8 cellular contexts compared by ENCODE assay signal in the genomic region with DNA sequence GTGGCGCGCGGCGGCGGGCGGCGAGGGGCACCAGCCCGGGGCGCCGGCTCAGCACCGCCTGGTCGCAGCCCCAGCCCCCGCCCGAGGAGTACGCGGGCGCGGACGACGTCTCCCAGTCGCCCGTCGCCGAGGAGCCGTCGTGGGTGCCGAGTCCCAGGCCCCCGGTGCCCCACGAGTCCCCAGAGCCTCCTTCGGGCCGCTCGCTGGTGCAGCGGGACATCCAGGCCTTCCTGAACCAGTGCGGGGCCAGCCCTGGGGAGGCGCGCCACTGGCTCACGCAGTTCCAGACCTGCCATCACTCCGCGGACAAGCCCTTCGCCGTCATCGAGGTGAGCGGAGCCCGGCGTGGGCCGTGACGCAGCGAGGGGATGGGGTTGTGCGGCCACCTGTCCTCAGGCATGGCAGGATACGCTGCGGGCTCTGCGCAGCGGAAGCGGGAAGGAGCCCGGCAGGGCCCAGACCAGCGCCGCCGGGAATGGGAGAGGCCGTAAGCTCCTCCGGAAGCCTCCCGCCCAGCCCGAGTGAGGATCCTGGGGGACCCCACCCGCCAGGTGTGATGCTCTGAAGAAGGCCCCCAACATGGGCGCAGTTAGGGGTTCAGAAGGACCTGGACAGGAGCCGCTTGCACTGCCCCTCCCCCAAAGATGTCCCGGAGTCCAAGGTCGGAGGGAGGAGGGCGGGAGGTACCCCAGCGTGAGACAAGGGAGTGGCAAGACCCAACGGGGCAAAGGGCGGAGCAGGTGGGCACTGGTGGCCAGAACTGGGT. TPM values are rescaled to one million over a fixed set of nuclear protein-coding genes. Genes with fewer than 3 reads are reported as not detected.
A peak's percentile ranks its signal among the peaks of the same experiment; 100 is the strongest.
DNase-seq lines count a peak whose midpoint lies in the region; ATAC-seq and TF ChIP-seq lines count a peak whose summit lies in the region.

No MANE protein-coding gene starts in this region.

- POLR2A ChIA-PET in Panc1 (lab: Charles Lee), result no interaction called here

- BruUV-seq in Panc1 (replicated peaks; lab: Mats Ljungman, UMichigan), result no TSS peak

- no peak overlapping the region for H4K8ac ChIP-seq in neuronal stem cell (ENCODE audit: low read depth, low read length)

- intact Hi-C loops in Panc1 (cut with micrococcal nuclease; ENCODE audit: unreplicated experiment), result no loop called here

- DNase-seq in CD4-positive, CD25-positive, alpha-beta regulatory T cell, result peak in 2 of 3 donors; percentile 18 to 22
- no peak for DNase-seq in Panc1 (ENCODE audit: low read depth, low spot score)
- no peak for DNase-seq in epithelial cell of prostate (ENCODE audit: low read depth, low spot score)
- DNase-seq in neuronal stem cell (ENCODE audit: low spot score), result no peak
- DNase-seq in G401 (ENCODE audit: low spot score), result no peak
- DNase-seq in medulla oblongata (ENCODE audit: extremely low spot score), result no peak
- DNase-seq in EL, result no peak
- DNase-seq in iPS-NIHi11 (ENCODE audit: low spot score), result no peak

- H3K4me3 ChIP-seq in CD4-positive, CD25-positive, alpha-beta regulatory T cell (ENCODE audit: low read depth, low read length), result no peak overlapping the region
- H3K4me3 ChIP-seq in Panc1 (ENCODE audit: low read depth in 2 of 2, low read length in 2 of 2) (peak overlapping the region; percentile 50 to 69), neuronal stem cell (ENCODE audit: low read length in 2 of 2) (peak overlapping the region in 1 of 2 donors; percentile 68)

- no peak overlapping the region for H3K27ac ChIP-seq in CD4-positive, CD25-positive, alpha-beta regulatory T cell (ENCODE audit: insufficient read depth, low read length, poor library complexity, severe bottlenecking)
- H3K27ac ChIP-seq in Panc1 (ENCODE audit: low read length), result no peak overlapping the region
- H3K27ac ChIP-seq in epithelial cell of prostate, result peak overlapping the region; percentile 86
- H3K27ac ChIP-seq in neuronal stem cell (replicated peaks; ENCODE audit: low read length), result no peak overlapping the region

- ATAC-seq in CD4-positive, CD25-positive, alpha-beta regulatory T cell (ENCODE audit: low read depth in 2 of 2), result no peak
- no peak for ATAC-seq in Panc1

- no peaks in the 10 kb centered on the region for H3K36me3 ChIP-seq in CD4-positive, CD25-positive, alpha-beta regulatory T cell (ENCODE audit: control insufficient read depth, insufficient read depth, low read length)
- no peaks in the 10 kb centered on the region; the same call in 1 of the 2 replicates for H3K36me3 ChIP-seq in Panc1 (ENCODE audit: control insufficient read depth, insufficient read depth, low read length)
- no peaks in the 10 kb centered on the region for H3K36me3 ChIP-seq in neuronal stem cell (replicated peaks in 1 of 2; ENCODE audit: control insufficient read depth in 2 of 2, insufficient read depth in 2 of 2, low read length in 2 of 2)

- H3K27ac Mint-ChIP-seq in CD4-positive, CD25-positive, alpha-beta regulatory T cell, result no peak overlapping the region

- H4K91ac ChIP-seq in neuronal stem cell (ENCODE audit: low read depth, low read length, poor library complexity), result no peak overlapping the region

- peaks cover 0 to 33% (median 18%) of the 10 kb centered on the region in 4 donors for H3K4me1 Mint-ChIP-seq in CD4-positive, CD25-positive, alpha-beta regulatory T cell

- H2AFZ ChIP-seq in neuronal stem cell (ENCODE audit: low read length), result peak overlapping the region; percentile 72

- peaks cover 44% of the 10 kb centered on the region for H3K4me1 ChIP-seq in CD4-positive, CD25-positive, alpha-beta regulatory T cell (ENCODE audit: control insufficient read depth, insufficient read depth, low read length, poor library complexity, severe bottlenecking)
- H3K4me1 ChIP-seq in Panc1 (ENCODE audit: control insufficient read depth, insufficient read depth, low read length), result peaks cover 8% of the 10 kb centered on the region
- H3K4me1 ChIP-seq in neuronal stem cell (ENCODE audit: control insufficient read depth in 2 of 2, insufficient read depth in 1 of 2, low read depth in 1 of 2, low read length in 2 of 2), result peaks cover 19 to 20% of the 10 kb centered on the region in 2 donors

- H3K4ac ChIP-seq in neuronal stem cell (ENCODE audit: low read length), result no peak overlapping the region

- peak overlapping the region; percentile 98 for H3K23ac ChIP-seq in neuronal stem cell (ENCODE audit: low read depth, low read length, poor library complexity)

- peak overlapping the region; percentile 14 for H3K14ac ChIP-seq in neuronal stem cell (ENCODE audit: low read length)

- H3K9me3 ChIP-seq in CD4-positive, CD25-positive, alpha-beta regulatory T cell (ENCODE audit: control insufficient read depth in 2 of 2, low read length in 2 of 2), result no peaks in the 10 kb centered on the region
- no peaks in the 10 kb centered on the region for H3K9me3 ChIP-seq in Panc1 (ENCODE audit: control insufficient read depth, insufficient read depth, low read depth, low read length)
- peaks cover 0 to 2% of the 10 kb centered on the region in 2 donors for H3K9me3 ChIP-seq in neuronal stem cell (replicated peaks in 1 of 2; ENCODE audit: control insufficient read depth in 2 of 2, insufficient read depth in 1 of 2, low read depth in 1 of 2, low read length in 2 of 2)

- no peak for TF ChIP-seq CTCF in Panc1 (IDR thresholded peaks at IDR 0.05)

- peak overlapping the region; percentile 52 for H2BK120ac ChIP-seq in neuronal stem cell (ENCODE audit: low read depth, low read length)

- H3K9me3 Mint-ChIP-seq in CD4-positive, CD25-positive, alpha-beta regulatory T cell, result no peaks in the 10 kb centered on the region

- H3K9ac ChIP-seq in neuronal stem cell (ENCODE audit: low read depth, low read length, poor library complexity), result peak overlapping the region; percentile 85

- H3K27me3 ChIP-seq in CD4-positive, CD25-positive, alpha-beta regulatory T cell (ENCODE audit: control insufficient read depth, insufficient read depth, low read length), result no peaks in the 10 kb centered on the region
- H3K27me3 ChIP-seq in Panc1 (ENCODE audit: control insufficient read depth, insufficient read depth, low read length) (no peaks in the 10 kb centered on the region), neuronal stem cell (ENCODE audit: control insufficient read depth in 3 of 3, insufficient read depth in 3 of 3, low read depth in 1 of 3, low read length in 3 of 3) (peaks cover 21 to 66% (median 47%) of the 10 kb centered on the region in 3 experiments)

- no CpG with 5 or more reads among the region's 71 CpGs for WGBS in neuronal stem cell (ENCODE audit: extremely low coverage in 2 of 2, insufficient read length in 2 of 2, insufficient replicate concordance in 1 of 2), 2 donors

- H2AK5ac ChIP-seq in neuronal stem cell (ENCODE audit: low read depth, low read length), result peak overlapping the region; percentile 94

- peaks cover 5% of the 10 kb centered on the region for H3K79me1 ChIP-seq in neuronal stem cell (ENCODE audit: low read depth, low read length)

- CTCF ChIA-PET in Panc1 (lab: Charles Lee), result interaction anchor here (0.6 kb wide), 1 partner anchor 41 kb away, joined by 8 read pairs; no protein-coding TSS in a partner anchor

- in situ Hi-C loops in Panc1 (cut with HindIII; ENCODE audit: low pct_unique_long_range_greater_than_20kb, low sequenced_read_pairs), result no loop called here
- in situ Hi-C loops in G401 (cut with HindIII; ENCODE audit: low sequenced_read_pairs), result no loop called here

- H3K36me3 Mint-ChIP-seq in CD4-positive, CD25-positive, alpha-beta regulatory T cell, result peaks cover 5% of the 10 kb centered on the region

- peak overlapping the region; percentile 95 for H3K18ac ChIP-seq in neuronal stem cell (ENCODE audit: low read length)

- peaks cover 41% of the 10 kb centered on the region for H3K27me3 Mint-ChIP-seq in CD4-positive, CD25-positive, alpha-beta regulatory T cell

- peak overlapping the region; percentile 86 for H2BK12ac ChIP-seq in neuronal stem cell (ENCODE audit: low read length)

- H3K4me2 ChIP-seq in neuronal stem cell (ENCODE audit: insufficient read depth, low read length, poor library complexity, severe bottlenecking), result peak overlapping the region; percentile 76

- peak overlapping the region; percentile 98 for H2BK15ac ChIP-seq in neuronal stem cell (ENCODE audit: low read length)

- H2BK5ac ChIP-seq in neuronal stem cell (ENCODE audit: low read length), result no peak overlapping the region

- H3K4me3 Mint-ChIP-seq in CD4-positive, CD25-positive, alpha-beta regulatory T cell, result peak overlapping the region; percentile 12 to 91 (median 74)

RNA-seq across cellular contexts. Expression of a gene that starts 0.5 kb away (rescaled TPM):
- total RNA-seq in CD4-positive, CD25-positive, alpha-beta regulatory T cell, result 0.39 TPM
- polyA plus RNA-seq in CD4-positive, CD25-positive, alpha-beta regulatory T cell, result 1 to 10 TPM; 1.2 to 1.9 (median 1.3) TPM
- 2.7 TPM for total RNA-seq in Panc1 (2021; ENCODE audit: unreplicated experiment)
- 3.6 TPM for polyA plus RNA-seq in Panc1 (2012; ENCODE audit: insufficient read length)
- polyA plus RNA-seq in neuronal stem cell (2013, experiment 1 of 2), result 1.6 TPM
- 1.4 TPM for polyA plus RNA-seq in neuronal stem cell (2013, experiment 2 of 2)
- 2.5 and 4.7 TPM in 2 replicates for total RNA-seq in G401 (2014; rRNA removed; shearing (Covaris generic))

RNA-seq across cellular contexts. Expression of a gene that starts 9.8 kb away (rescaled TPM):
- total RNA-seq in CD4-positive, CD25-positive, alpha-beta regulatory T cell, result 15.8 TPM
- polyA plus RNA-seq in CD4-positive, CD25-positive, alpha-beta regulatory T cell, result 10 to 100 TPM; 40.7 to 44.9 (median 41.3) TPM
- 32.8 TPM for total RNA-seq in Panc1 (2021; ENCODE audit: unreplicated experiment)
- polyA plus RNA-seq in Panc1 (2012; ENCODE audit: insufficient read length), result 45.9 TPM
- 24.5 TPM for polyA plus RNA-seq in neuronal stem cell (2013, experiment 1 of 2)
- polyA plus RNA-seq in neuronal stem cell (2013, experiment 2 of 2), result 24.9 TPM
- 53.3 and 63.2 TPM in 2 replicates for total RNA-seq in G401 (2014; rRNA removed; shearing (Covaris generic))

RNA-seq across cellular contexts. Expression of a gene that starts 51.2 kb away (rescaled TPM):
- not detected for total RNA-seq in CD4-positive, CD25-positive, alpha-beta regulatory T cell
- not detected for polyA plus RNA-seq in CD4-positive, CD25-positive, alpha-beta regulatory T cell
- not detected for total RNA-seq in Panc1 (2021; ENCODE audit: unreplicated experiment)
- not detected for polyA plus RNA-seq in Panc1 (2012; ENCODE audit: insufficient read length)
- polyA plus RNA-seq in neuronal stem cell (2013, experiment 1 of 2), result 0.70 TPM
- 0.65 TPM for polyA plus RNA-seq in neuronal stem cell (2013, experiment 2 of 2)
- not detected in 2 replicates for total RNA-seq in G401 (2014; rRNA removed; shearing (Covaris generic))

Comparison
In these comparisons a context has a peak if more than half of its experiments do, and no peak if none do; other contexts are left out.
1. DNase-seq: peak in CD4-positive, CD25-positive, alpha-beta regulatory T cell (2 of 3); none in Panc1 (single experiment), epithelial cell of prostate (single experiment), neuronal stem cell (single experiment), G401 (single experiment), medulla oblongata (single experiment), EL (single experiment) and iPS-NIHi11 (single experiment).